In the genomic region with DNA sequence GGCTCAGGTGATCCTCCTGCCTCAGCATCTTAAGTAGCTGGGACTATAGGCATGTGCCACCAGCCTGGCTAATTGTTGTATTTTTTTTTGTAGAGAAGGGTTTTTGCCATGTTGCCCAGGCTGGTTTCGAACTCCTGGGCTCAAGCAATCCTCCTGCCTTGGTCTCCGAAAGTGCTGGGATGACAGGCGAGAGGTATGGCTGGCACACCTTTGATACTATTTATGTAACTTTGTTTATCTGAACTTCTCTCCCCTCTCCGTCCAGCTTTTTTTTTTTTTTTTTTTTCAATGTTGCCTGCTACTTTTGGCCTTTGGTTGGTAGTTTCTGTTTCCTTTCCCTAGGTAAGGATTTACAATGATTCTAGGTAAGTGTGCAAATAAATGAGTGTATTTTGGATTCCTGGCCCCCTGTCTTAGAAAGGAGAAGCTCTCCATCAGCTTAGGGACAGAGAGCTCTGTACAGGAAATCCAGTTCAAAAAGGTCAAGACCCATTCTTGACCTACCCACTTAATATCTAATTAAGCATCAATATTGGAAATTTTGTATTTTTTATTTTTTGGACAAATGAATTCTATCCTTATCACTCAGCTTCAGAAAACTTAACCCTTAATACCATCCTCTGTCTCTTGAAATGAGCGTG, we compare ENCODE assay signal across 8 cellular contexts. TPM values are rescaled to one million over a fixed set of nuclear protein-coding genes. Genes with fewer than 3 reads are reported as not detected.
DNase-seq lines count a peak whose midpoint lies in the region; ATAC-seq and TF ChIP-seq lines count a peak whose summit lies in the region.

No MANE protein-coding gene starts in this region.

- H3F3A ChIP-seq in SU-DHL-6 (ENCODE audit: insufficient read depth) = 0 out of 2 replicates have a peak, but pooled peaks cover 4% of the 10 kb centered on the region

- H3K36me3 ChIP-seq in SU-DHL-6 (ENCODE audit: low read length) (no peaks in the 10 kb centered on the region), testis (ENCODE audit: low read depth, missing control alignments) (no peaks in the 10 kb centered on the region)

- no peaks in the 10 kb centered on the region for H4K20me1 ChIP-seq in SU-DHL-6 (ENCODE audit: low read depth, low read length)

- H3K4me1 Mint-ChIP-seq in activated CD8-positive, alpha-beta memory T cell treated with anti-CD3 and anti-CD28 coated beads, Interleukin-2, amount 10 ng/mL, durations not matched to agents 7 days and 5 days = peaks cover 80% of the 10 kb centered on the region
- peaks cover 91 to 95% of the 10 kb centered on the region in 2 donors for H3K4me1 Mint-ChIP-seq in immature natural killer cell

- H3K9me3 ChIP-seq in SU-DHL-6 (ENCODE audit: insufficient read depth, low read length) (no peaks in the 10 kb centered on the region), testis (no peaks in the 10 kb centered on the region)

- no peaks in the 10 kb centered on the region for H3K27me3 Mint-ChIP-seq in activated CD8-positive, alpha-beta memory T cell treated with anti-CD3 and anti-CD28 coated beads, Interleukin-2, amount 10 ng/mL, durations not matched to agents 7 days and 5 days
- peaks cover 0 to 2% (median 2%) of the 10 kb centered on the region in 3 donors for H3K27me3 Mint-ChIP-seq in immature natural killer cell (ENCODE audit: low read depth in 3 of 3)

- H3K9me2 ChIP-seq in SU-DHL-6 (replicated peaks; ENCODE audit: insufficient read depth, low read length) = no peaks in the 10 kb centered on the region

- CTCF ChIA-PET in activated CD8-positive, alpha-beta memory T cell treated with anti-CD3 and anti-CD28 coated beads, Interleukin-2, amount 10 ng/mL, durations not matched to agents 7 days and 5 days (lab: Charles Lee) = interaction anchor here (1.2 to 2.8 kb wide), 5 partner anchors 10 to 70 kb away, joined by 3 to 10 read pairs (median 6); partner anchors contain the start of gene TMF1

- peaks cover 76% of the 10 kb centered on the region for H3K36me3 Mint-ChIP-seq in activated CD8-positive, alpha-beta memory T cell treated with anti-CD3 and anti-CD28 coated beads, Interleukin-2, amount 10 ng/mL, durations not matched to agents 7 days and 5 days
- peaks cover 0 to 10% (median 0%) of the 10 kb centered on the region in 3 donors for H3K36me3 Mint-ChIP-seq in immature natural killer cell

- H3K27ac ChIP-seq in SU-DHL-6 (ENCODE audit: low read depth, low read length) (peak overlapping the region; percentile 76), testis (peak overlapping the region; percentile 33 to 77)

- no peak for DNase-seq in activated CD8-positive, alpha-beta memory T cell treated with anti-CD3 and anti-CD28 coated beads, Interleukin-2, amount 10 ng/mL, durations not matched to agents 7 days and 5 days
- DNase-seq in activated CD8-positive, alpha-beta memory T cell treated with anti-CD3 and anti-CD28 coated beads, Interleukin-2, amount 50 U/mL, for 4 hours = no peak
- no peak for DNase-seq in immature natural killer cell
- DNase-seq in testis = no peak
- no peak for DNase-seq in NOMO-1 treated with DMSO at 0.1 percent for 48 hours (lab: John Stamatoyannopoulos, UW; ENCODE audit: unreplicated experiment)
- DNase-seq in LoVo (ENCODE audit: low spot score) = no peak

- 49 to 66% methylated on average over 5 of the region's 5 CpGs for WGBS in testis, 2 donors

- TF ChIP-seq CTCF in SU-DHL-6 (IDR thresholded peaks at IDR 0.05; ENCODE audit: insufficient read depth, low read length, poor library complexity, severe bottlenecking) (no peak), testis (IDR thresholded peaks at IDR 0.05) (no peak)

- ATAC-seq in activated CD8-positive, alpha-beta memory T cell treated with anti-CD3 and anti-CD28 coated beads, Interleukin-2, amount 10 ng/mL, durations not matched to agents 7 days and 5 days = peak; percentile 5
- ATAC-seq in GM18861 (IDR thresholded peaks at IDR 0.05; ENCODE audit: unreplicated experiment) = no peak

- peak overlapping the region; percentile 68 for H3K4me3 Mint-ChIP-seq in activated CD8-positive, alpha-beta memory T cell treated with anti-CD3 and anti-CD28 coated beads, Interleukin-2, amount 10 ng/mL, durations not matched to agents 7 days and 5 days
- H3K4me3 Mint-ChIP-seq in immature natural killer cell = peak overlapping the region; percentile 73 to 85 (median 83)

- H3K4me2 ChIP-seq in SU-DHL-6 (ENCODE audit: low read depth, low read length, poor library complexity, severe bottlenecking) = peak overlapping the region; percentile 60

- no peaks in the 10 kb centered on the region for H3K9me3 Mint-ChIP-seq in activated CD8-positive, alpha-beta memory T cell treated with anti-CD3 and anti-CD28 coated beads, Interleukin-2, amount 10 ng/mL, durations not matched to agents 7 days and 5 days (ENCODE audit: low read depth)
- no peaks in the 10 kb centered on the region for H3K9me3 Mint-ChIP-seq in immature natural killer cell

- H3K27me3 ChIP-seq in SU-DHL-6 (ENCODE audit: low read length) (no peaks in the 10 kb centered on the region), testis (no peaks in the 10 kb centered on the region)

- H3K4me1 ChIP-seq in testis = peaks cover 60% of the 10 kb centered on the region

- H2AFZ ChIP-seq in SU-DHL-6 (ENCODE audit: low read depth, low read length, severe bottlenecking) = peak overlapping the region; percentile 46

- peak overlapping the region; percentile 34 for H3K9ac ChIP-seq in SU-DHL-6 (ENCODE audit: low read length)

- peak overlapping the region; percentile 93 for H3K27ac Mint-ChIP-seq in activated CD8-positive, alpha-beta memory T cell treated with anti-CD3 and anti-CD28 coated beads, Interleukin-2, amount 10 ng/mL, durations not matched to agents 7 days and 5 days
- H3K27ac Mint-ChIP-seq in immature natural killer cell = peak overlapping the region; percentile 89 to 97 (median 95)

- H3K79me2 ChIP-seq in SU-DHL-6 (ENCODE audit: insufficient read depth, low read length) = peaks cover 64% of the 10 kb centered on the region

- intact Hi-C loops in testis (cut with DNase I; ENCODE audit: low total_unique reads) = no loop called here

- H3K4me3 ChIP-seq in SU-DHL-6 (ENCODE audit: insufficient read depth, low read length, poor library complexity, severe bottlenecking) (peak overlapping the region; percentile 33), testis (no peak overlapping the region)

- no peak for TF ChIP-seq POLR2A in testis (IDR thresholded peaks at IDR 0.05)

RNA-seq across cellular contexts. Expression of gene ARL6IP5, which starts 6.8 kb away (rescaled TPM):
- total RNA-seq in activated CD8-positive, alpha-beta memory T cell treated with anti-CD3 and anti-CD28 coated beads, Interleukin-2, amount 10 ng/mL, durations not matched to agents 7 days and 5 days = 100 to 1,000 TPM; 132 to 203 TPM
- 100 to 1,000 TPM; 423 to 653 (median 503) TPM for polyA plus RNA-seq in immature natural killer cell
- 10 to 100 TPM; 61.3 to 70.6 TPM for total RNA-seq in testis
- 68.3 TPM for polyA plus RNA-seq in testis (ENCODE audit: insufficient read depth, low read depth, low replicate concordance)

RNA-seq across cellular contexts. Expression of gene UBA3, which starts 11.3 kb away (rescaled TPM):
- 100 to 1,000 TPM; 104 to 133 TPM for total RNA-seq in activated CD8-positive, alpha-beta memory T cell treated with anti-CD3 and anti-CD28 coated beads, Interleukin-2, amount 10 ng/mL, durations not matched to agents 7 days and 5 days
- 100 to 1,000 TPM in 1 of 3 donors, 10 to 100 TPM in 2; 45.3 to 110 (median 47.1) TPM for polyA plus RNA-seq in immature natural killer cell
- 10 to 100 TPM; 43.1 to 56.2 TPM for total RNA-seq in testis
- 39.8 TPM for polyA plus RNA-seq in testis (ENCODE audit: insufficient read depth, low read depth, low replicate concordance)

RNA-seq across cellular contexts. Expression of gene LMOD3, which starts 30.9 kb away (rescaled TPM):
- total RNA-seq in activated CD8-positive, alpha-beta memory T cell treated with anti-CD3 and anti-CD28 coated beads, Interleukin-2, amount 10 ng/mL, durations not matched to agents 7 days and 5 days = not detected
- polyA plus RNA-seq in immature natural killer cell (under 1 TPM in 2 of 3 donors, not detected in 1; 0.08 to 0.13 TPM), testis (ENCODE audit: insufficient read depth, low read depth, low replicate concordance) (0.55 TPM)
- not detected for total RNA-seq in testis

RNA-seq across cellular contexts. Expression of gene TMF1, which starts 39.4 kb away (rescaled TPM):
- total RNA-seq in activated CD8-positive, alpha-beta memory T cell treated with anti-CD3 and anti-CD28 coated beads, Interleukin-2, amount 10 ng/mL, durations not matched to agents 7 days and 5 days = 10 to 100 TPM; 47.5 to 49.5 TPM
- polyA plus RNA-seq in immature natural killer cell (10 to 100 TPM; 18.5 to 41.0 (median 22.4) TPM), testis (ENCODE audit: insufficient read depth, low read depth, low replicate concordance) (30.6 TPM)
- 10 to 100 TPM; 37.4 to 67.7 TPM for total RNA-seq in testis
